19 cellular contexts compared by ENCODE assay signal in the genomic region with DNA sequence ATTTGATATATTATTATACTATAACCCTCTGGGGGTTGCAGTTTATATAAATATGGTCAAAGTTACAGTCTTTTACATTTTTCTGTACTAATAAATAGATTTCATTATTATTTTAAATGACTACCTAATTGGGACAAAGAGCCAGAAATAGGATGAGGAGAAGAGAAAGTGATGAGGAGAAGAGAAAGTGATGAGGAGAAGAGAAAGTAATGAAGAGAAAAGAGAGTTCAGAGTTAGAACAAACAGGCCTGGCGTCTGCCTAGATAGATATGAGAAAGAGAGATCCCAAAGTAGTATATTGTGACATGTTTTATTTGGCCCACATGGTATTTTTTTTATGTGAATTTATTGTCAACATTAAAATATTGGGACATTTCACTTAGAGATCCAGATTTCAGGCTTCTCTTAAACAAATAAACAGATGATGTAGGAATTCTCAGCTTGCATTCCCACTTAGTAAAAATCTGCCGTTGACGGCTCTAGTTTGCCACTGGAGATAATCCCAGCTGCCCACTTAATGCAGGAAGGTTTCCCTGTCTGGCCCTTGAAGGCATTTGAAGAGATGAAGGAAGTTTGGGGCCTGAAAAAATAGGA.
"Had no signal": no experiment of that assay in that cellular context is flagged by ENCODE, and none has a peak within 500 bp of the region (broad histone marks: within the 10 kb centered on the region; RNA-seq: fewer than 3 reads in every experiment).

No MANE protein-coding gene starts in this region.

- H3K9me3 ChIP-seq: body of pancreas, left lung, thyroid gland, uterus had no signal

- ATAC-seq: body of pancreas; left lung; stimulated activated naive B cell treated with anti-CD40 and anti-IgM and Interleukin-4, amounts not matched to agents 10 μg/mL and 1 μg/mL and 100 μg/mL, for 72 hours had no signal

- H3K9me3 Mint-ChIP-seq: central memory CD8-positive, alpha-beta T cell; stimulated activated naive B cell treated with anti-CD40 and anti-IgM and Interleukin-4, amounts not matched to agents 10 μg/mL and 1 μg/mL and 100 μg/mL, for 72 hours had no signal

- H3K4me3 ChIP-seq: body of pancreas, left lung, skin epidermis, thyroid gland, uterus had no signal

- DNase-seq: activated CD4-positive, alpha-beta T cell treated with anti-CD3 and anti-CD28 coated beads, Interleukin-2, amount 50 U/mL, for 1 hour; activated naive CD4-positive, alpha-beta T cell treated with anti-CD3 and anti-CD28 coated beads, Interleukin-2, amount 50 U/mL, for 16 hours; amniotic stem cell; body of pancreas; effector memory CD4-positive, alpha-beta T cell; hippocampal formation; kidney; left lung; mammary epithelial cell; retina; stimulated activated CD4-positive, alpha-beta T cell treated with anti-CD3 and anti-CD28 coated beads, Interleukin-15, amount 100 ng/mL, for 24 hours; stimulated activated CD4-positive, alpha-beta T cell treated with anti-CD3 and anti-CD28 coated beads, Interleukin-4, amount 100 ng/mL, for 1 hour; stimulated activated naive B cell treated with anti-CD40 and anti-IgM and Interleukin-4, amounts not matched to agents 10 μg/mL and 1 μg/mL and 100 μg/mL, for 72 hours; T-helper 9 cell; thyroid gland; uterus had no signal

- H3K4me3 Mint-ChIP-seq: central memory CD8-positive, alpha-beta T cell; stimulated activated naive B cell treated with anti-CD40 and anti-IgM and Interleukin-4, amounts not matched to agents 10 μg/mL and 1 μg/mL and 100 μg/mL, for 72 hours had no signal

- H3K27ac ChIP-seq: body of pancreas, epithelial cell of prostate, left lung, skin epidermis, thyroid gland had no signal

- H3K36me3 ChIP-seq: left lung, thyroid gland, uterus had no signal

- H3K27me3 ChIP-seq: body of pancreas, left lung, thyroid gland, uterus had no signal

- H3K4me1 ChIP-seq: uterus had no signal

- H3K27me3 Mint-ChIP-seq: central memory CD8-positive, alpha-beta T cell; stimulated activated naive B cell treated with anti-CD40 and anti-IgM and Interleukin-4, amounts not matched to agents 10 μg/mL and 1 μg/mL and 100 μg/mL, for 72 hours had no signal
